1 cellular context compared by ENCODE assay signal in the genomic region with DNA sequence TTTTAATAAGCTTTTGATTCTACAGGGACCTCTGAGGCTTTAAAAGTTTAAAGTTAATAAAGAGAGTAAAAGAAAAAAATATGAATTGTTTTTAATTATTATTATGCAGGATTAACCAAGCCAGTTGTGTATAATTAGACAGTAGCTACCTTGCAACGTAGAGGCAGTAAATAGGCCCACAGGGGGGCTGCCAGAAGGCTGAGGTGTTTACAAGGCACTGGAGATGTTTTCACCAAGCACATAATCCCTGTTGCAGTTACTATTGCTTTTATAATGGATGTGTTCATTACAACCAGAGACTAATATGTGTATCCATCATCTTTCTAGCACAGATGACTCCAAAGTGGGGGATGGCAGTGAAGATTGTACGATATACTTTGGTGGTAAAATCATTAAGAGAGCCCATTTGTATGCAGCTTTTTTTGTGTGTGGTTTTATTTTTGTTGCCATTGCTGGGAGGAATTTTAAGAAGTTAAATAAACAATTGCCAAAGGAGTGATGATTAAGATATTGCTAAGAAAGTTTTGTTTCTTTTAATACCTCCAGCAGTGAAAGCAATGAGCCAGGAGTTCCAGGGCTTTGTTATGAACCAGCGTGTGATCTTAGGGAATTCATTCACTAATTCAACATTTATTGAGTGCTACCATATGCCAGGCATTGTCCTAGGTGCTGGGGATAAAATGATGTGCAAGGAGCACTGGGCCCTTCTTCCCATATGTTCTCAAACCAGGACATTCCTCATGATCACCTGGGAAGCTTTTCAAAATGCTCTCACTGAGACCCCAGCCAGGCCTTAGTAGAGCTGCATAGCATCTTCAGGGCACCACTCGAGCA.
A peak's percentile ranks its signal among the peaks of the same experiment; 100 is the strongest.
TF ChIP-seq lines count a peak whose summit lies in the region.

No MANE protein-coding gene starts in this region.

TF ChIP-seq in H1, 55 proteins besides CTCF, POLR2A, EP300 and RAD21 (continued from another document):
- TF ChIP-seq SP1 (IDR thresholded peaks at IDR 0.05; ENCODE audit: low read depth, low read length) (no peak; the same call in 1 of the 2 replicates), SUZ12 (IDR thresholded peaks at IDR 0.05; ENCODE audit: low read length) (no peak), RNF2 (IDR thresholded peaks at IDR 0.05; ENCODE audit: borderline replicate concordance, low read depth, low read length, missing control alignments, poor library complexity, severe bottlenecking) (no peak), MAX (IDR thresholded peaks at IDR 0.05) (no peak), CREB1 (IDR thresholded peaks at IDR 0.05) (no peak), ASH2L (IDR thresholded peaks at IDR 0.05; ENCODE audit: low read length) (peak; percentile 36)
TF ChIP-seq in H1: peak in this region for 4.
